ENCODE assay signal across 14 cellular contexts in genomic region chr5:118722165-118723020, GRCh38.
DNase-seq lines count a peak whose midpoint lies in the region; ATAC-seq and TF ChIP-seq lines count a peak whose summit lies in the region.
"Had no signal": no experiment of that assay in that cellular context is flagged by ENCODE, and none has a peak within 500 bp of the region (broad histone marks: within the 10 kb centered on the region; RNA-seq: fewer than 3 reads in every experiment).

No MANE protein-coding gene starts in this region.

- H3K27me3 ChIP-seq in testis, result no peaks in the 10 kb centered on the region

- intact Hi-C loops in testis (cut with DNase I; ENCODE audit: low total_unique reads), result no loop called here

- no peak overlapping the region for H3K27ac Mint-ChIP-seq in stimulated activated naive B cell treated with anti-CD40 and anti-IgM and Interleukin-4, amounts not matched to agents 10 μg/mL and 1 μg/mL and 100 μg/mL, for 72 hours
- H3K27ac Mint-ChIP-seq in osteocyte (ENCODE audit: unreplicated experiment), result no peak overlapping the region
- H3K27ac Mint-ChIP-seq: activated CD4-positive, alpha-beta T cell treated with anti-CD3 and anti-CD28 coated beads, Interleukin-2, amount 10 ng/mL, durations not matched to agents 24 days and 14 days had no signal

- H3K36me3 Mint-ChIP-seq in stimulated activated naive B cell treated with anti-CD40 and anti-IgM and Interleukin-4, amounts not matched to agents 10 μg/mL and 1 μg/mL and 100 μg/mL, for 72 hours, result no peaks in the 10 kb centered on the region
- no peaks in the 10 kb centered on the region for H3K36me3 Mint-ChIP-seq in osteocyte (ENCODE audit: unreplicated experiment)

- H3K36me3 ChIP-seq in testis (ENCODE audit: low read depth, missing control alignments), result no peaks in the 10 kb centered on the region

- H3K9me3 Mint-ChIP-seq in stimulated activated naive B cell treated with anti-CD40 and anti-IgM and Interleukin-4, amounts not matched to agents 10 μg/mL and 1 μg/mL and 100 μg/mL, for 72 hours, result peaks cover 14 to 15% of the 10 kb centered on the region in 2 donors
- H3K9me3 Mint-ChIP-seq in osteocyte (ENCODE audit: unreplicated experiment), result peaks cover 22% of the 10 kb centered on the region

- DNase-seq in stimulated activated naive B cell treated with anti-CD40 and anti-IgM and Interleukin-4, amounts not matched to agents 10 μg/mL and 1 μg/mL and 100 μg/mL, for 72 hours, result no peak
- DNase-seq in mucosa of gallbladder (ENCODE audit: low spot score) (no peak), osteocyte (ENCODE audit: extremely low spot score, unreplicated experiment) (no peak), testis (no peak)
- DNase-seq: activated CD4-positive, alpha-beta T cell treated with anti-CD3 and anti-CD28 coated beads, Interleukin-2, amount 10 ng/mL, durations not matched to agents 24 days and 14 days; activated naive CD4-positive, alpha-beta T cell treated with Interleukin-2 at 50 U/mL for 16 hours; Calu3; cerebellar nuclear complex; NCI-H1417; small intestine had no signal

- peak; percentile 55 for ATAC-seq in GM19324 (IDR thresholded peaks at IDR 0.05; ENCODE audit: low FRiP score, unreplicated experiment)
- ATAC-seq in HG02588 (IDR thresholded peaks at IDR 0.05; ENCODE audit: unreplicated experiment), result peak; percentile 71
- peak; percentile 56 for ATAC-seq in HG03175 (IDR thresholded peaks at IDR 0.05; ENCODE audit: unreplicated experiment)
- peak; percentile 63 for ATAC-seq in stimulated activated naive B cell treated with anti-CD40 and anti-IgM and Interleukin-4, amounts not matched to agents 10 μg/mL and 1 μg/mL and 100 μg/mL, for 72 hours (replicated peaks)

- TF ChIP-seq POLR2A in testis (IDR thresholded peaks at IDR 0.05), result no peak

- H3K4me3 Mint-ChIP-seq in stimulated activated naive B cell treated with anti-CD40 and anti-IgM and Interleukin-4, amounts not matched to agents 10 μg/mL and 1 μg/mL and 100 μg/mL, for 72 hours, result no peak overlapping the region
- no peak overlapping the region for H3K4me3 Mint-ChIP-seq in osteocyte (ENCODE audit: unreplicated experiment)
- H3K4me3 Mint-ChIP-seq: activated CD4-positive, alpha-beta T cell treated with anti-CD3 and anti-CD28 coated beads, Interleukin-2, amount 10 ng/mL, durations not matched to agents 24 days and 14 days; nephron had no signal

- H3K4me1 Mint-ChIP-seq in stimulated activated naive B cell treated with anti-CD40 and anti-IgM and Interleukin-4, amounts not matched to agents 10 μg/mL and 1 μg/mL and 100 μg/mL, for 72 hours, result no peaks in the 10 kb centered on the region
- H3K4me1 Mint-ChIP-seq in osteocyte (ENCODE audit: unreplicated experiment), result peaks cover 5% of the 10 kb centered on the region
- H3K4me1 Mint-ChIP-seq: activated CD4-positive, alpha-beta T cell treated with anti-CD3 and anti-CD28 coated beads, Interleukin-2, amount 10 ng/mL, durations not matched to agents 24 days and 14 days had no signal

- H3K4me1 ChIP-seq in testis, result no peaks in the 10 kb centered on the region

- WGBS in testis, 2 donors, result 80 to 83% methylated on average over 7 of the region's 7 CpGs

- H3K27ac ChIP-seq in testis, result no peak overlapping the region

- no peaks in the 10 kb centered on the region for H3K9me3 ChIP-seq in testis

- no peak for TF ChIP-seq CTCF in osteocyte (IDR thresholded peaks at IDR 0.05)
- no peak for TF ChIP-seq CTCF in testis (IDR thresholded peaks at IDR 0.05)

- H3K27me3 Mint-ChIP-seq in stimulated activated naive B cell treated with anti-CD40 and anti-IgM and Interleukin-4, amounts not matched to agents 10 μg/mL and 1 μg/mL and 100 μg/mL, for 72 hours, result peaks cover 4 to 6% of the 10 kb centered on the region in 2 donors
- H3K27me3 Mint-ChIP-seq in osteocyte (ENCODE audit: unreplicated experiment), result peaks cover 24% of the 10 kb centered on the region
- H3K27me3 Mint-ChIP-seq: activated CD4-positive, alpha-beta T cell treated with anti-CD3 and anti-CD28 coated beads, Interleukin-2, amount 10 ng/mL, durations not matched to agents 24 days and 14 days had no signal

- H3K4me3 ChIP-seq in testis, result no peak overlapping the region
